Comparison of ENCODE assay signal across 1 cellular context in the genomic region with DNA sequence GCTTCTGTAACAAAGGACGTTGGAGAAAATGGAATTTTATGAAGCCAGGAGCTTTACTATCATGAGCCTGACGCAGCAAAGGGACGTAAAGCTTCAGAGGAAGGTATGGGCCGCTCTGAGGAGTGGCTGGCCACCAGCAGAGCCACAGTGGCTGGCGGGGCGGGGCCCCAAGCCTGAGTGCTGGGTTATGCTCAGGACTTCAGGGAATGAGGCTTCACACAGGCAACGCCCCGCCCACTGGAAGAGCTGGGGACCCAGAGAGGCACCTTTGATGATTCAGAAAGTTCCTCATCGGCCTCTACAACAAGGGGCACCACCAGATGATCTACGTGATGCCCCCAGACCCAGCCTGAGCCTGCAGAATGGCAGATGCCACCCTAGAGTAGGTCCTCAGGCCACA.
TF ChIP-seq lines count a peak whose summit lies in the region.

No MANE protein-coding gene starts in this region.

TF ChIP-seq in HCT116, 20 proteins besides CTCF, POLR2A, EP300 and RAD21 (continued from another document):
- TF ChIP-seq, protein P1, sequence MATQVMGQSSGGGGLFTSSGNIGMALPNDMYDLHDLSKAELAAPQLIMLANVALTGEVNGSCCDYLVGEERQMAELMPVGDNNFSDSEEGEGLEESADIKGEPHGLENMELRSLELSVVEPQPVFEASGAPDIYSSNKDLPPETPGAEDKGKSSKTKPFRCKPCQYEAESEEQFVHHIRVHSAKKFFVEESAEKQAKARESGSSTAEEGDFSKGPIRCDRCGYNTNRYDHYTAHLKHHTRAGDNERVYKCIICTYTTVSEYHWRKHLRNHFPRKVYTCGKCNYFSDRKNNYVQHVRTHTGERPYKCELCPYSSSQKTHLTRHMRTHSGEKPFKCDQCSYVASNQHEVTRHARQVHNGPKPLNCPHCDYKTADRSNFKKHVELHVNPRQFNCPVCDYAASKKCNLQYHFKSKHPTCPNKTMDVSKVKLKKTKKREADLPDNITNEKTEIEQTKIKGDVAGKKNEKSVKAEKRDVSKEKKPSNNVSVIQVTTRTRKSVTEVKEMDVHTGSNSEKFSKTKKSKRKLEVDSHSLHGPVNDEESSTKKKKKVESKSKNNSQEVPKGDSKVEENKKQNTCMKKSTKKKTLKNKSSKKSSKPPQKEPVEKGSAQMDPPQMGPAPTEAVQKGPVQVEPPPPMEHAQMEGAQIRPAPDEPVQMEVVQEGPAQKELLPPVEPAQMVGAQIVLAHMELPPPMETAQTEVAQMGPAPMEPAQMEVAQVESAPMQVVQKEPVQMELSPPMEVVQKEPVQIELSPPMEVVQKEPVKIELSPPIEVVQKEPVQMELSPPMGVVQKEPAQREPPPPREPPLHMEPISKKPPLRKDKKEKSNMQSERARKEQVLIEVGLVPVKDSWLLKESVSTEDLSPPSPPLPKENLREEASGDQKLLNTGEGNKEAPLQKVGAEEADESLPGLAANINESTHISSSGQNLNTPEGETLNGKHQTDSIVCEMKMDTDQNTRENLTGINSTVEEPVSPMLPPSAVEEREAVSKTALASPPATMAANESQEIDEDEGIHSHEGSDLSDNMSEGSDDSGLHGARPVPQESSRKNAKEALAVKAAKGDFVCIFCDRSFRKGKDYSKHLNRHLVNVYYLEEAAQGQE (IDR thresholded peaks at IDR 0.05; ENCODE audit: low read depth), result no peak
- no peak for TF ChIP-seq TCF7L2 (IDR thresholded peaks at IDR 0.05; ENCODE audit: borderline replicate concordance, extremely low read depth, insufficient read depth, insufficient read length)
- no peak for TF ChIP-seq POLR2AphosphoS5 (IDR thresholded peaks at IDR 0.05; ENCODE audit: low read depth, low read length)
- no peak for TF ChIP-seq EZH2 (IDR thresholded peaks at IDR 0.05)
- no peak for TF ChIP-seq ELF1 (IDR thresholded peaks at IDR 0.05; ENCODE audit: borderline replicate concordance, low read depth)
- no peak for TF ChIP-seq SRF (IDR thresholded peaks at IDR 0.05; ENCODE audit: low read depth)
- no peak for TF ChIP-seq SIN3A (IDR thresholded peaks at IDR 0.05; ENCODE audit: low read depth)
- TF ChIP-seq, protein P2, sequence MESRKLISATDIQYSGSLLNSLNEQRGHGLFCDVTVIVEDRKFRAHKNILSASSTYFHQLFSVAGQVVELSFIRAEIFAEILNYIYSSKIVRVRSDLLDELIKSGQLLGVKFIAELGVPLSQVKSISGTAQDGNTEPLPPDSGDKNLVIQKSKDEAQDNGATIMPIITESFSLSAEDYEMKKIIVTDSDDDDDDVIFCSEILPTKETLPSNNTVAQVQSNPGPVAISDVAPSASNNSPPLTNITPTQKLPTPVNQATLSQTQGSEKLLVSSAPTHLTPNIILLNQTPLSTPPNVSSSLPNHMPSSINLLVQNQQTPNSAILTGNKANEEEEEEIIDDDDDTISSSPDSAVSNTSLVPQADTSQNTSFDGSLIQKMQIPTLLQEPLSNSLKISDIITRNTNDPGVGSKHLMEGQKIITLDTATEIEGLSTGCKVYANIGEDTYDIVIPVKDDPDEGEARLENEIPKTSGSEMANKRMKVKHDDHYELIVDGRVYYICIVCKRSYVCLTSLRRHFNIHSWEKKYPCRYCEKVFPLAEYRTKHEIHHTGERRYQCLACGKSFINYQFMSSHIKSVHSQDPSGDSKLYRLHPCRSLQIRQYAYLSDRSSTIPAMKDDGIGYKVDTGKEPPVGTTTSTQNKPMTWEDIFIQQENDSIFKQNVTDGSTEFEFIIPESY (IDR thresholded peaks at IDR 0.05; ENCODE audit: extremely low read depth, insufficient replicate concordance, low read length), result no peak
